Comparison of ENCODE assay signal across 8 cellular contexts in genomic region chr3:160006282-160007163, GRCh38. TPM values are rescaled to one million over a fixed set of nuclear protein-coding genes. Genes with fewer than 3 reads are reported as not detected.
DNase-seq lines count a peak whose midpoint lies in the region; ATAC-seq and TF ChIP-seq lines count a peak whose summit lies in the region.

No MANE protein-coding gene starts in this region.

- H3K23ac ChIP-seq in mesendoderm (ENCODE audit: low read length) = no peak overlapping the region

- H3K4me1 ChIP-seq in Loucy (ENCODE audit: insufficient read depth, low read length, poor library complexity, severe bottlenecking) (no peaks in the 10 kb centered on the region), mesendoderm (ENCODE audit: control insufficient read depth, low read depth, low read length) (no peaks in the 10 kb centered on the region)

- H4K8ac ChIP-seq in mesendoderm (ENCODE audit: low read depth, low read length) = no peak overlapping the region

- POLR2A ChIA-PET in RWPE1 (lab: Yijun Ruan, JAX; ENCODE audit: low non-redundant PET) = no interaction called here

- H3K79me1 ChIP-seq in mesendoderm (ENCODE audit: low read length) = no peaks in the 10 kb centered on the region

- H3K27me3 ChIP-seq in Loucy (ENCODE audit: insufficient read depth, low read length, poor library complexity, severe bottlenecking) (no peaks in the 10 kb centered on the region), mesendoderm (ENCODE audit: insufficient read depth, low read length, poor library complexity) (no peaks in the 10 kb centered on the region)

- no peaks in the 10 kb centered on the region for H3K4me1 Mint-ChIP-seq in effector memory CD8-positive, alpha-beta T cell (ENCODE audit: low read depth in 2 of 2)

- no CpG with 5 or more reads among the region's 3 CpGs for whole genome bisulfite sequencing in mesendoderm (ENCODE audit: extremely low coverage, insufficient coverage, low lambda C conversion rate)

- no peaks in the 10 kb centered on the region for H3K27me3 Mint-ChIP-seq in effector memory CD8-positive, alpha-beta T cell

- DNase-seq in NCI-H2029 (lab: John Stamatoyannopoulos, UW) (peak; percentile 11), NCI-H2029 treated with DMSO at 0.1 percent for 48 hours (lab: John Stamatoyannopoulos, UW) (no peak), RWPE1 (ENCODE audit: low spot score) (peak; percentile 83), mesendoderm (peak; percentile 71)
- DNase-seq in effector memory CD8-positive, alpha-beta T cell = no peak
- DNase-seq in stimulated activated CD8-positive, alpha-beta memory T cell treated with anti-CD3 and anti-CD28 coated beads, Interleukin-4, amount 100 ng/mL, for 48 hours = no peak

- no peak overlapping the region for H3K4ac ChIP-seq in mesendoderm (ENCODE audit: low read depth, low read length)

- H3K4me3 ChIP-seq in Loucy (ENCODE audit: low read length, poor library complexity, severe bottlenecking) = no peak overlapping the region
- H3K4me3 ChIP-seq in mesendoderm (ENCODE audit: low read length) = no peak overlapping the region

- peak; percentile 40 for ATAC-seq in GM21529 (IDR thresholded peaks at IDR 0.05; ENCODE audit: unreplicated experiment)
- peak; percentile 32 for ATAC-seq in effector memory CD8-positive, alpha-beta T cell (replicated peaks)

- H3K9me3 ChIP-seq in Loucy (ENCODE audit: insufficient read depth, low read depth, low read length) = no peaks in the 10 kb centered on the region

- no peak overlapping the region for H2BK5ac ChIP-seq in mesendoderm (ENCODE audit: low read length)

- H3K9ac ChIP-seq in Loucy (ENCODE audit: low read depth, low read length, poor library complexity, severe bottlenecking) (no peak overlapping the region), mesendoderm (ENCODE audit: low read length) (no peak overlapping the region)

- H2BK15ac ChIP-seq in mesendoderm (replicated peaks; ENCODE audit: low read depth) = no peak overlapping the region

- H3K27ac Mint-ChIP-seq in effector memory CD8-positive, alpha-beta T cell = no peak overlapping the region

- H3F3A ChIP-seq in Loucy (ENCODE audit: low read depth) = no peaks in the 10 kb centered on the region

- H2BK120ac ChIP-seq in mesendoderm (ENCODE audit: low read depth, low read length) = no peak overlapping the region

- H3K4me2 ChIP-seq in Loucy (ENCODE audit: low read depth, low read length, poor library complexity, severe bottlenecking) (no peak overlapping the region), mesendoderm (ENCODE audit: low read length) (no peak overlapping the region)

- no peaks in the 10 kb centered on the region for H4K20me1 ChIP-seq in Loucy (ENCODE audit: insufficient read depth, low read length, poor library complexity, severe bottlenecking)

- H3K27ac ChIP-seq in RWPE1 (no peak overlapping the region), mesendoderm (ENCODE audit: low read depth, low read length) (no peak overlapping the region)

- no peaks in the 10 kb centered on the region for H3K9me3 Mint-ChIP-seq in effector memory CD8-positive, alpha-beta T cell

- no peaks in the 10 kb centered on the region for H3K36me3 Mint-ChIP-seq in effector memory CD8-positive, alpha-beta T cell (ENCODE audit: insufficient read depth)

- H3K18ac ChIP-seq in mesendoderm (ENCODE audit: low read length) = no peak overlapping the region

- CTCF ChIA-PET in RWPE1 (lab: Yijun Ruan, JAX) = interaction anchor here (0.6 to 1.8 kb wide), 26 partner anchors 13 to 742 kb away, joined by 3 to 15 read pairs (median 4); partner anchors contain the start of gene IL12A

- peak overlapping the region; percentile 21; the same call in 1 of the 2 replicates for H2AFZ ChIP-seq in Loucy (ENCODE audit: low read length)

- H3K9me2 ChIP-seq in Loucy (replicated peaks; ENCODE audit: low read depth, low read length) = no peaks in the 10 kb centered on the region

- TF ChIP-seq CTCF in Loucy (conservative IDR thresholded peaks at IDR 0.05; ENCODE audit: low read length) = peak; percentile 95
- TF ChIP-seq CTCF in RWPE1 (conservative IDR thresholded peaks at IDR 0.05; ENCODE audit: low read depth) = peak; percentile 91

- no peaks in the 10 kb centered on the region for H3K36me3 ChIP-seq in Loucy (ENCODE audit: insufficient read depth, low read length)
- no peaks in the 10 kb centered on the region for H3K36me3 ChIP-seq in mesendoderm (ENCODE audit: control insufficient read depth, insufficient read depth, low read length)

- H2AK5ac ChIP-seq in mesendoderm (ENCODE audit: low read length) = no peak overlapping the region

- no peak overlapping the region for H3K56ac ChIP-seq in mesendoderm (ENCODE audit: low read length)

- H3K79me2 ChIP-seq in Loucy (ENCODE audit: insufficient read depth, low read length) = no peaks in the 10 kb centered on the region
- no peaks in the 10 kb centered on the region for H3K79me2 ChIP-seq in mesendoderm (ENCODE audit: control insufficient read depth, insufficient read depth, low read length)

- H3K4me3 Mint-ChIP-seq in effector memory CD8-positive, alpha-beta T cell = no peak overlapping the region

- no peak overlapping the region for H4K5ac ChIP-seq in mesendoderm (ENCODE audit: low read length)

RNA-seq across cellular contexts. Expression of gene IL12A, which starts 17.9 kb away (rescaled TPM):
- 0.35 TPM for polyA plus RNA-seq in mesendoderm (2013, experiment 1 of 2)
- 0.36 TPM for polyA plus RNA-seq in mesendoderm (2013, experiment 2 of 2)

Comparison
In these comparisons a context has a peak if more than half of its experiments do, and no peak if none do; other contexts are left out.
1. DNase-seq: peak in NCI-H2029 (single experiment), RWPE1 (single experiment) and mesendoderm (single experiment); none in NCI-H2029 treated with DMSO at 0.1 percent for 48 hours (single experiment), effector memory CD8-positive, alpha-beta T cell (0 of 3) and stimulated activated CD8-positive, alpha-beta memory T cell treated with anti-CD3 and anti-CD28 coated beads, Interleukin-4, amount 100 ng/mL, for 48 hours (single experiment).